In the genomic region with DNA sequence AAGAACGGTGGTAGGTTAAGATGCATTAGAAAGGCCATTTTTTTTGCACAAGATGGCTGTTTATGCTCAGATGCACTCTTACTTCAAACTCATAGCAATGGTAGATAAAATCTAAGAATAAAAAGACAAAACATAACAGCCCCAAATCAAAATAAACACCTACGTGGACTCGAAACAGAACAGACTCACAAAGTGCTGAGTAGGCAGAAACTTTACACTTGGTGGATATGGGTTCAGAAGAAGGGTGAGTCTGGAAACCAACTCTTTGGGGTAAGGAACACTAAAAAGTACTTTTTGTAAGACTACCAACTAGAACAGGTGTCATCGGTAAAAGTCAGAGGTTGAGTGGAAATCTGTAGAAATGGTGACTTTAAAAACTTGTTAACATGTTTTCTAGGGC, we compare ENCODE assay signal across 9 cellular contexts.
"Had no signal": no experiment of that assay in that cellular context is flagged by ENCODE, and none has a peak within 500 bp of the region (broad histone marks: within the 10 kb centered on the region; RNA-seq: fewer than 3 reads in every experiment).

No MANE protein-coding gene starts in this region.

- ATAC-seq: GM23338, HCT116 had no signal

- H2AFZ ChIP-seq: GM23338 had no signal

- H3K36me3 ChIP-seq: HAP-1 had no signal

- FAIRE-seq: HTR-8/SVneo had no signal

- H3K4me3 ChIP-seq: GM23338, HAP-1 had no signal

- H3K4me1 ChIP-seq: HAP-1 had no signal

- H3K4me2 ChIP-seq: GM23338, KMS-11 had no signal

- H3K9ac ChIP-seq: KMS-11 had no signal

- H3K27ac ChIP-seq: KMS-11 had no signal

- DNase-seq: H7, HFFc6, Karpas-422, KBM-7 had no signal

- H3K9me3 ChIP-seq: HAP-1 had no signal
